9 cellular contexts compared by ENCODE assay signal in the genomic region with DNA sequence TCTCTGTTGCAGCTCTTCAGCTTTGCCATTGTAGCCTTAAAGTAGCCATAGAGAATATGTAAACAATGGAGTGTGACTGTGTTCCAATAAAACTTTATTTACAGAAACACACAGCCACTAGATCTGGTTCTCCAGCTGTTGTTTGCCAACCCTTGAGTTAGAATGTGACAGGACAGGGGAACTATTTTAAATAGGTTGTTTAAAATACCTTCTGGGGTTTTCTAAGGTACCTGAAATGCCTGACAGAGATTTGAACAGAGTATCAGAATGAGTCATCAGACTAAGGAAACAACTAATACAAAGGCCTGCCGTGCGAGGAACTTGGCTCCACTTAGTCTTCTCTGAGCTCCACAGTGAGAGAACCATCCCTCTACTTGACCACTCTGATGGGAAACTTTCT.
A peak's percentile ranks its signal among the peaks of the same experiment; 100 is the strongest.
DNase-seq lines count a peak whose midpoint lies in the region; ATAC-seq and TF ChIP-seq lines count a peak whose summit lies in the region.
"Had no signal": no experiment of that assay in that cellular context is flagged by ENCODE, and none has a peak within 500 bp of the region (broad histone marks: within the 10 kb centered on the region; RNA-seq: fewer than 3 reads in every experiment).

No MANE protein-coding gene starts in this region.

- no peak overlapping the region for H3K4me3 ChIP-seq in Panc1 (ENCODE audit: low read depth in 2 of 2, low read length in 2 of 2)

- no peaks in the 10 kb centered on the region for H3K9me3 Mint-ChIP-seq in activated CD8-positive, alpha-beta memory T cell treated with anti-CD3 and anti-CD28 coated beads, Interleukin-2, amount 10 ng/mL, durations not matched to agents 7 days and 5 days (ENCODE audit: low read depth)

- no peaks in the 10 kb centered on the region for H3K27me3 Mint-ChIP-seq in activated CD8-positive, alpha-beta memory T cell treated with anti-CD3 and anti-CD28 coated beads, Interleukin-2, amount 10 ng/mL, durations not matched to agents 7 days and 5 days

- BruUV-seq in Panc1 (replicated peaks; lab: Mats Ljungman, UMichigan), result no TSS peak

- no peaks in the 10 kb centered on the region for H3K9me3 ChIP-seq in Panc1 (ENCODE audit: control insufficient read depth, insufficient read depth, low read depth, low read length)

- H3K4me3 Mint-ChIP-seq in activated CD8-positive, alpha-beta memory T cell treated with anti-CD3 and anti-CD28 coated beads, Interleukin-2, amount 10 ng/mL, durations not matched to agents 7 days and 5 days, result no peak overlapping the region

- in situ Hi-C loops in Panc1 (cut with HindIII; ENCODE audit: low pct_unique_long_range_greater_than_20kb, low sequenced_read_pairs), result no loop called here

- no peak for TF ChIP-seq CTCF in Panc1 (IDR thresholded peaks at IDR 0.05)

- CTCF ChIA-PET in activated CD8-positive, alpha-beta memory T cell treated with anti-CD3 and anti-CD28 coated beads, Interleukin-2, amount 10 ng/mL, durations not matched to agents 7 days and 5 days (lab: Charles Lee), result no interaction called here
- CTCF ChIA-PET in Panc1 (lab: Charles Lee), result no interaction called here

- no peaks in the 10 kb centered on the region for H3K4me1 ChIP-seq in Panc1 (ENCODE audit: control insufficient read depth, insufficient read depth, low read length)

- ATAC-seq in activated CD8-positive, alpha-beta memory T cell treated with anti-CD3 and anti-CD28 coated beads, Interleukin-2, amount 10 ng/mL, durations not matched to agents 7 days and 5 days, result peak; percentile 49
- peak; percentile 100 for ATAC-seq in HG02884 (IDR thresholded peaks at IDR 0.05; ENCODE audit: unreplicated experiment)
- ATAC-seq in Panc1, result peak; percentile 38; the same call in 1 of the 2 replicates
- peak; percentile 19 for ATAC-seq in stimulated activated naive CD8-positive, alpha-beta T cell treated with anti-CD3 and anti-CD28 coated beads, Interleukin-15, Interleukin-2, amounts not matched to agents 100 U/mL and 50 U/mL, for 24 hours

- H3K36me3 Mint-ChIP-seq in activated CD8-positive, alpha-beta memory T cell treated with anti-CD3 and anti-CD28 coated beads, Interleukin-2, amount 10 ng/mL, durations not matched to agents 7 days and 5 days, result peaks cover 5% of the 10 kb centered on the region

- no peaks in the 10 kb centered on the region for H3K36me3 ChIP-seq in Panc1 (ENCODE audit: control insufficient read depth, insufficient read depth, low read length)

- peaks cover 9% of the 10 kb centered on the region for H3K4me1 Mint-ChIP-seq in activated CD8-positive, alpha-beta memory T cell treated with anti-CD3 and anti-CD28 coated beads, Interleukin-2, amount 10 ng/mL, durations not matched to agents 7 days and 5 days

- DNase-seq in activated CD8-positive, alpha-beta memory T cell treated with anti-CD3 and anti-CD28 coated beads, Interleukin-2, amount 10 ng/mL, durations not matched to agents 7 days and 5 days, result no peak
- no peak for DNase-seq in activated CD8-positive, alpha-beta memory T cell treated with anti-CD3 and anti-CD28 coated beads for 24 hours
- DNase-seq in Panc1 (ENCODE audit: low read depth, low spot score) (no peak), RKO (ENCODE audit: low spot score) (no peak), ecto neural progenitor cell (ENCODE audit: low spot score) (no peak), HuH-7 (ENCODE audit: low spot score) (no peak)
- no peak for DNase-seq in stimulated activated naive CD8-positive, alpha-beta T cell treated with anti-CD3 and anti-CD28 coated beads, Interleukin-15, Interleukin-2, amounts not matched to agents 100 U/mL and 50 U/mL, for 24 hours
- DNase-seq: retina had no signal

- no peaks in the 10 kb centered on the region for H3K27me3 ChIP-seq in Panc1 (ENCODE audit: control insufficient read depth, insufficient read depth, low read length)

- H3K27ac ChIP-seq in Panc1 (ENCODE audit: low read length), result no peak overlapping the region

- POLR2A ChIA-PET in Panc1 (lab: Charles Lee), result no interaction called here

- no peak overlapping the region for H3K27ac Mint-ChIP-seq in activated CD8-positive, alpha-beta memory T cell treated with anti-CD3 and anti-CD28 coated beads, Interleukin-2, amount 10 ng/mL, durations not matched to agents 7 days and 5 days

- intact Hi-C loops in Panc1 (cut with micrococcal nuclease; ENCODE audit: unreplicated experiment), result no loop called here

Comparison
In these comparisons a context has a peak if more than half of its experiments do, and no peak if none do; other contexts are left out.
1. ATAC-seq: peak in every context shown above with its lines; median percentile 100 in HG02884; 49 in activated CD8-positive, alpha-beta memory T cell treated with anti-CD3 and anti-CD28 coated beads, Interleukin-2, amount 10 ng/mL, durations not matched to agents 7 days and 5 days; 38 in Panc1; 19 in stimulated activated naive CD8-positive, alpha-beta T cell treated with anti-CD3 and anti-CD28 coated beads, Interleukin-15, Interleukin-2, amounts not matched to agents 100 U/mL and 50 U/mL, for 24 hours.